In genomic region chr16:28950648-28951409, GRCh38 we compare ENCODE assay signal across 8 cellular contexts. TPM values are rescaled to one million over a fixed set of nuclear protein-coding genes. Genes with fewer than 3 reads are reported as not detected.
DNase-seq lines count a peak whose midpoint lies in the region; ATAC-seq, FAIRE-seq and TF ChIP-seq lines count a peak whose summit lies in the region.

NFATC2IP (plus strand) TSS chr16:28950937; CDS start chr16:28951012, 75 bp downstream.

- H3K4me3 ChIP-seq in kidney (ENCODE audit: low read length in 2 of 2): peak within 1 kb of the TSS; percentile 68 to 73

- H3K27ac Mint-ChIP-seq in chondrocyte (ENCODE audit: unreplicated experiment): peak within 1 kb of the TSS; percentile 85

- H3K4me1 ChIP-seq in kidney (ENCODE audit: control insufficient read depth in 1 of 2, insufficient read depth in 1 of 2, low read depth in 1 of 2, low read length in 2 of 2): peaks cover 0 to 8% of the 10 kb centered on the region in 2 donors

- peaks cover 16% of the 10 kb centered on the region for H3K4me1 Mint-ChIP-seq in chondrocyte (ENCODE audit: low read depth)

- no peak for TF ChIP-seq CTCF in chondrocyte (IDR thresholded peaks at IDR 0.05)
- TF ChIP-seq CTCF in kidney (IDR thresholded peaks at IDR 0.05; ENCODE audit: borderline replicate concordance, extremely low read depth, insufficient read depth): no peak

- peak; percentile 99 for DNase-seq in AML-193 (lab: John Stamatoyannopoulos, UW)
- peak; percentile 100 for DNase-seq in NCI-H510A treated with DMSO at 0.1 percent for 48 hours (lab: John Stamatoyannopoulos, UW)
- DNase-seq in activated CD4-positive, alpha-beta T cell treated with anti-CD3 and anti-CD28 coated beads for 24 hours (ENCODE audit: low read depth in 2 of 2): peak; percentile 99 to 100
- peak; percentile 100 for DNase-seq in chondrocyte (ENCODE audit: low spot score)
- DNase-seq in kidney: peak; percentile 100
- peak; percentile 100 for DNase-seq in stimulated activated CD4-positive, alpha-beta T cell treated with anti-CD3 and anti-CD28 coated beads, Interleukin-15, amount 100 ng/mL, for 24 hours

- no peaks in the 10 kb centered on the region for H3K27me3 Mint-ChIP-seq in chondrocyte (ENCODE audit: low read depth)

- peak; percentile 83 for TF ChIP-seq POLR2A in GM19193 (IDR thresholded peaks at IDR 0.05; ENCODE audit: extremely low read depth, insufficient read depth, insufficient read length)

- peaks cover 4 to 12% of the 10 kb centered on the region in 2 donors for H3K36me3 ChIP-seq in kidney (ENCODE audit: control insufficient read depth in 1 of 2, insufficient read depth in 2 of 2, low read length in 2 of 2)

- no peaks in the 10 kb centered on the region for H3K9me3 Mint-ChIP-seq in chondrocyte (ENCODE audit: low read depth)

- H3K27ac ChIP-seq in kidney (ENCODE audit: low read depth in 2 of 2, low read length in 2 of 2): peak within 1 kb of the TSS; percentile 60 to 81

- H3K9ac ChIP-seq in kidney (ENCODE audit: low read length in 2 of 2): peak within 1 kb of the TSS in 1 of 2 donors; percentile 75

- peaks cover 8% of the 10 kb centered on the region for H3K36me3 Mint-ChIP-seq in chondrocyte (ENCODE audit: low read depth)

- H3K4me3 Mint-ChIP-seq in chondrocyte (ENCODE audit: unreplicated experiment): peak within 1 kb of the TSS; percentile 96

- peak; percentile 98 for FAIRE-seq in kidney (lab: Jason Lieb, UNC)

- no peaks in the 10 kb centered on the region for H3K9me3 ChIP-seq in kidney (ENCODE audit: control insufficient read depth in 1 of 2, low read length in 2 of 2)

- peak; percentile 91 for ATAC-seq in HG03439 (IDR thresholded peaks at IDR 0.05; ENCODE audit: unreplicated experiment)

- intact Hi-C loops in kidney (cut with DNase I): no loop called here

RNA-seq across cellular contexts. Expression of gene NFATC2IP, which starts in this region (rescaled TPM):
- 23.0 to 24.3 TPM (median 23.8 TPM) in 3 replicates for total RNA-seq in chondrocyte
- 31.0 TPM for total RNA-seq in kidney
- polyA plus RNA-seq in kidney (ENCODE audit: insufficient read depth, low read depth, low replicate concordance): 8.9 TPM

Comparison
In these comparisons a context has a peak if more than half of its experiments do, and no peak if none do; other contexts are left out.
1. Peak in every context shown above with its lines: DNase-seq, ATAC-seq, H3K4me3 ChIP-seq and H3K27ac ChIP-seq.